ENCODE assay signal across 17 cellular contexts in the genomic region with DNA sequence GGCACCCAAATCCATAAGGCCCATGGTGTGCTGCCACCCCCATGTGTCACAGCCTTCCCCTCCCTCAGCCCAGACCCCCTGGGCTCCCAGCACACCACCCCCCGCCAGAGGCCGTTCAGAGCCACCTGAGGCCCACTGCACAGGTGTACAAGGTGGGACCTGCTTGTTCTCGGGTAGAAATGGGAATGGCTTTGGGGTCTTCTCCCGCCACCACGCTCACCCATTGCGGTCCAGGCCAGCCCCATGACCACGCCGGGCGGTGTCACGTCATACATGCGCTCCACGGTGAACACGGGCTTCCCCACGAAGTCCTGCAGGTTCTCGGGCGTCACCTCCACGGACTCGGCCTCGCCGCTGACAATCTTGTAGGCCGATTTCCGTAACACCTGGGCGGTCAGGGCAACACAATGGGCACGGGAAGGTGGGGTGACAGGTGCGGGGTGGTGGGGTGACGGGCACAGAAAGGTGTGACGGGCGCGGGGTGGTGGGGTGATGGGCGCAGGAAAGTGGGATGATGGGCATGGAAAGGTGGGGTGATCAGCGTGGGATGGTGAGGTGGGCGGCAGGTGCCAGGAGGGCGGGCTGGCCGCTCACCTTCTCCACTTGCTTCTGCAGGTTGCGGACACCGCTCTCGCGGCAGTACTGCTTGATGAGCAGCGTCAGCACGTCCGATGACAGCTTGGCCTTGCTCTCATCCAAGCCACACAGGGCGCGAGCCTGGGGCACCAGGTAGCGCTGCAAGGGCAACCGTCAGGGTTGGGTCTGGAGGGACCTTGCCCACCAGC. TPM values are rescaled to one million over a fixed set of nuclear protein-coding genes. Genes with fewer than 3 reads are reported as not detected.
DNase-seq lines count a peak whose midpoint lies in the region; ATAC-seq, FAIRE-seq and TF ChIP-seq lines count a peak whose summit lies in the region.
"Had no signal": no experiment of that assay in that cellular context is flagged by ENCODE, and none has a peak within 500 bp of the region (broad histone marks: within the 10 kb centered on the region; RNA-seq: fewer than 3 reads in every experiment).

No MANE protein-coding gene starts in this region.

- H4K20me1 ChIP-seq in HepG2 (ENCODE audit: insufficient read depth, low read length), result peaks cover 38% of the 10 kb centered on the region

- H3K4me1 ChIP-seq in HepG2 (ENCODE audit: insufficient read depth, low read length) (peaks cover 14% of the 10 kb centered on the region; the same call in 1 of the 2 replicates), Peyer's patch (peaks cover 0 to 18% (median 10%) of the 10 kb centered on the region in 4 donors)
- H3K4me1 ChIP-seq: foreskin keratinocyte had no signal

- peaks cover 52% of the 10 kb centered on the region for H3K36me3 Mint-ChIP-seq in stimulated activated naive CD8-positive, alpha-beta T cell treated with anti-CD3 and anti-CD28 coated beads, Interleukin-15, Interleukin-2, amounts not matched to agents 100 ng/mL and 50 ng/mL, for 24 hours (ENCODE audit: low read depth)
- H3K36me3 Mint-ChIP-seq in T-helper 17 cell (ENCODE audit: low read depth), result no peaks in the 10 kb centered on the region

- H3K79me2 ChIP-seq in HepG2 (ENCODE audit: insufficient read depth, low read length), result peaks cover 35% of the 10 kb centered on the region

- POLR2A ChIA-PET in HepG2 (lab: Yijun Ruan, JAX), result interaction anchor here (0.7 kb wide), 1 partner anchor 24 kb away, joined by 4 read pairs; no protein-coding TSS in a partner anchor

- H3K27ac ChIP-seq in HepG2 (ENCODE audit: extremely low read length, insufficient read depth, low read length), result no peak overlapping the region
- H3K27ac ChIP-seq in Peyer's patch, result no peak overlapping the region
- H3K27ac ChIP-seq: BLaER1 treated with 17β-estradiol and CSF1 and Interleukin-3, amounts not matched to agents 10 nM and 100 nM; foreskin keratinocyte; thoracic aorta had no signal

- 95% methylated on average over 33 of the region's 45 CpGs for WGBS in HepG2 (ENCODE audit: low lambda C conversion rate)

- TF ChIP-seq CTCF in HepG2 (CRISPR knock-in tag; IDR thresholded peaks at IDR 0.05) (no peak), Peyer's patch (IDR thresholded peaks at IDR 0.05) (no peak)

- H3K4me3 Mint-ChIP-seq in stimulated activated naive CD8-positive, alpha-beta T cell treated with anti-CD3 and anti-CD28 coated beads, Interleukin-15, Interleukin-2, amounts not matched to agents 100 ng/mL and 50 ng/mL, for 24 hours, result peak overlapping the region; percentile 48
- no peak overlapping the region for H3K4me3 Mint-ChIP-seq in T-helper 17 cell

- H3K9me3 ChIP-seq in T-helper 17 cell (ENCODE audit: control insufficient read depth, low read length, poor library complexity, severe bottlenecking) (no peaks in the 10 kb centered on the region), HepG2 (ENCODE audit: low read length) (no peaks in the 10 kb centered on the region), Peyer's patch (no peaks in the 10 kb centered on the region)
- H3K9me3 ChIP-seq: BLaER1 treated with 17β-estradiol and CSF1 and Interleukin-3, amounts not matched to agents 10 nM and 100 nM; thoracic aorta had no signal

- no peaks in the 10 kb centered on the region for H3K27me3 Mint-ChIP-seq in stimulated activated naive CD8-positive, alpha-beta T cell treated with anti-CD3 and anti-CD28 coated beads, Interleukin-15, Interleukin-2, amounts not matched to agents 100 ng/mL and 50 ng/mL, for 24 hours
- no peaks in the 10 kb centered on the region for H3K27me3 Mint-ChIP-seq in T-helper 17 cell
- H3K27me3 Mint-ChIP-seq: naive thymus-derived CD4-positive, alpha-beta T cell had no signal

- no peak for ATAC-seq in stimulated activated naive CD8-positive, alpha-beta T cell treated with anti-CD3 and anti-CD28 coated beads, Interleukin-15, Interleukin-2, amounts not matched to agents 100 U/mL and 50 U/mL, for 24 hours
- ATAC-seq in T-helper 17 cell (no peak), HepG2 (no peak)
- ATAC-seq: foreskin keratinocyte; naive thymus-derived CD4-positive, alpha-beta T cell had no signal

- H3K36me3 ChIP-seq in HepG2 (replicated peaks in 1 of 2; ENCODE audit: control insufficient read depth in 1 of 2, insufficient read depth in 2 of 2, low read length in 2 of 2) (peaks cover 32 to 74% of the 10 kb centered on the region in 2 experiments), Peyer's patch (peaks cover 0 to 70% (median 0%) of the 10 kb centered on the region in 3 donors)

- H3K4me3 ChIP-seq in HepG2 (replicated peaks in 1 of 3; ENCODE audit: insufficient read depth in 1 of 3, low read depth in 2 of 3, low read length in 3 of 3), result no peak overlapping the region
- H3K4me3 ChIP-seq in Peyer's patch, result no peak overlapping the region
- H3K4me3 ChIP-seq: BLaER1 treated with 17β-estradiol and CSF1 and Interleukin-3, amounts not matched to agents 10 nM and 100 nM; thoracic aorta had no signal

- no peak for FAIRE-seq in HepG2 (lab: Jason Lieb, UNC)
- no peak for FAIRE-seq in urothelium cell line (lab: Jason Lieb, UNC)

- H3K9ac ChIP-seq in HepG2 (ENCODE audit: insufficient read depth, low read depth, low read length), result no peak overlapping the region

- intact Hi-C loops in HepG2 (cut with micrococcal nuclease; ENCODE audit: unreplicated experiment), result no loop called here

- no peak for TF ChIP-seq RAD21 in HepG2 (CRISPR knock-in tag; IDR thresholded peaks at IDR 0.05)

- peaks cover 30% of the 10 kb centered on the region for H3K4me1 Mint-ChIP-seq in stimulated activated naive CD8-positive, alpha-beta T cell treated with anti-CD3 and anti-CD28 coated beads, Interleukin-15, Interleukin-2, amounts not matched to agents 100 ng/mL and 50 ng/mL, for 24 hours (ENCODE audit: low read depth)
- H3K4me1 Mint-ChIP-seq in T-helper 17 cell, result peaks cover 29% of the 10 kb centered on the region

- in situ Hi-C loops in HepG2 (cut with HindIII; ENCODE audit: extremely low pct_ligation_motif_present, low pct_unique_long_range_greater_than_20kb), result no loop called here

- TF ChIP-seq EP300 in HepG2 (IDR thresholded peaks at IDR 0.05; ENCODE audit: low read depth in 2 of 2, low read length in 2 of 2), result no peak
- no peak for TF ChIP-seq EP300 in HepG2 (CRISPR knock-in tag; IDR thresholded peaks at IDR 0.05; ENCODE audit: borderline replicate concordance)

- no peak for DNase-seq in stimulated activated naive CD8-positive, alpha-beta T cell treated with anti-CD3 and anti-CD28 coated beads, Interleukin-15, Interleukin-2, amounts not matched to agents 100 U/mL and 50 U/mL, for 24 hours
- DNase-seq in T-helper 17 cell (no peak), HepG2 (ENCODE audit: low spot score) (no peak), NCI-H1436 treated with DMSO at 0.1 percent for 48 hours (lab: John Stamatoyannopoulos, UW) (no peak), Peyer's patch (no peak), urothelium cell line (ENCODE audit: low spot score) (no peak)
- DNase-seq: cerebellar nuclear complex; DMS79 treated with DMSO at 0.1 percent for 48 hours; foreskin keratinocyte; naive thymus-derived CD4-positive, alpha-beta T cell; NCI-H146 had no signal

- no peak overlapping the region for H2AFZ ChIP-seq in HepG2 (ENCODE audit: low read length)

- BruUV-seq in HepG2 (replicated peaks; lab: Mats Ljungman, UMichigan), result no TSS peak

- TF ChIP-seq POLR2A in HepG2 (IDR thresholded peaks at IDR 0.05; ENCODE audit: insufficient read depth in 1 of 2, low read depth in 2 of 2, low read length in 2 of 2), result peak in 1 of 2 experiments; percentile 47; a peak in 3 of 4 replicates
- no peak for TF ChIP-seq POLR2A in Peyer's patch (IDR thresholded peaks at IDR 0.05)

- CTCF ChIA-PET in HepG2 (lab: Yijun Ruan, JAX; ENCODE audit: low intra/inter-chr PET ratio, low total read pairs), result no interaction called here

- H3K4me2 ChIP-seq in HepG2 (ENCODE audit: low read depth, low read length), result no peak overlapping the region
- H3K4me2 ChIP-seq: BLaER1 treated with 17β-estradiol and CSF1 and Interleukin-3, amounts not matched to agents 10 nM and 100 nM had no signal

- H3K27ac Mint-ChIP-seq in stimulated activated naive CD8-positive, alpha-beta T cell treated with anti-CD3 and anti-CD28 coated beads, Interleukin-15, Interleukin-2, amounts not matched to agents 100 ng/mL and 50 ng/mL, for 24 hours, result peak overlapping the region; percentile 68
- H3K27ac Mint-ChIP-seq in T-helper 17 cell, result peak overlapping the region; percentile 61

- H3K27me3 ChIP-seq in HepG2 (ENCODE audit: control insufficient read depth in 1 of 2, insufficient read depth in 2 of 2, low read length in 2 of 2) (no peaks in the 10 kb centered on the region; a peak in 1 of 5 replicates), Peyer's patch (no peaks in the 10 kb centered on the region)
- H3K27me3 ChIP-seq: BLaER1 treated with 17β-estradiol and CSF1 and Interleukin-3, amounts not matched to agents 10 nM and 100 nM; foreskin keratinocyte had no signal

- H3K9me3 Mint-ChIP-seq in stimulated activated naive CD8-positive, alpha-beta T cell treated with anti-CD3 and anti-CD28 coated beads, Interleukin-15, Interleukin-2, amounts not matched to agents 100 ng/mL and 50 ng/mL, for 24 hours, result no peaks in the 10 kb centered on the region

RNA-seq across cellular contexts. Expression of a gene that starts 4.3 kb away (rescaled TPM):
- total RNA-seq in T-helper 17 cell (1,000 to 10,000 TPM in 1 of 2 donors, 100 to 1,000 TPM in 1; 811 to 1,376 TPM), HepG2 (2016; rRNA removed; fragmentation: Illumina TruSeq; extraction: Trizol) (706 and 763 TPM in 2 replicates), Peyer's patch (100 to 1,000 TPM; 170 to 440 (median 262) TPM)
- 1,266 and 1,322 TPM in 2 replicates for total RNA-seq in HepG2 (2016; cell fraction: cytosol; rRNA removed; fragmentation: Illumina TruSeq; extraction: Trizol; ENCODE audit: low read depth)
- 739 and 797 TPM in 2 replicates for total RNA-seq in HepG2 (2016; cell fraction: insoluble cytoplasmic fraction; rRNA removed; fragmentation: Illumina TruSeq; extraction: Trizol)
- 1,622 and 1,758 TPM in 2 replicates for total RNA-seq in HepG2 (2016; cell fraction: membrane; rRNA removed; fragmentation: Illumina TruSeq; extraction: Trizol)
- total RNA-seq in HepG2 (2016; cell fraction: nucleus; rRNA removed; fragmentation: Illumina TruSeq; extraction: Trizol), result 259 and 275 TPM in 2 replicates
- 740 and 962 TPM in 2 replicates for polyA plus RNA-seq in HepG2 (2011; rRNA removed)
- 548 and 718 TPM in 2 replicates for polyA plus RNA-seq in HepG2 (2011; cell fraction: cytosol; rRNA removed)
- 184 and 190 TPM in 2 replicates for polyA plus RNA-seq in HepG2 (2011; cell fraction: nucleus; rRNA removed)
- 1,022 and 1,044 TPM in 2 replicates for polyA plus RNA-seq in HepG2 (2012)
- polyA plus RNA-seq in HepG2 (2016; cell fraction: cytosol; fragmentation: Illumina TruSeq; extraction: Trizol; ENCODE audit: low read depth), result 1,678 and 1,761 TPM in 2 replicates
- 756 and 780 TPM in 2 replicates for polyA plus RNA-seq in HepG2 (2016; cell fraction: insoluble cytoplasmic fraction; fragmentation: Illumina TruSeq; extraction: Trizol; ENCODE audit: low read depth)
- polyA plus RNA-seq in HepG2 (2016; cell fraction: membrane; fragmentation: Illumina TruSeq; extraction: Trizol; ENCODE audit: low read depth), result 1,750 and 1,946 TPM in 2 replicates
- polyA plus RNA-seq in HepG2 (2016; cell fraction: nucleus; fragmentation: Illumina TruSeq; extraction: Trizol; ENCODE audit: insufficient read depth, low read depth), result 539 and 605 TPM in 2 replicates
- 163 and 316 TPM in 2 replicates for polyA minus RNA-seq in HepG2 (2011; rRNA and poly(A)+ RNA removed; ENCODE audit: low replicate concordance)
- polyA minus RNA-seq in HepG2 (2011; cell fraction: cytosol; rRNA and poly(A)+ RNA removed), result 334 and 359 TPM in 2 replicates
- polyA minus RNA-seq in HepG2 (2011; cell fraction: nucleus; rRNA and poly(A)+ RNA removed), result 64.5 and 86.4 TPM in 2 replicates

RNA-seq across cellular contexts. Expression of a gene that starts 13.5 kb away (rescaled TPM):
- total RNA-seq in T-helper 17 cell (1 to 10 TPM; 1.4 to 3.1 TPM), HepG2 (2016; rRNA removed; fragmentation: Illumina TruSeq; extraction: Trizol) (2.8 TPM in 2 replicates), Peyer's patch (10 to 100 TPM in 1 of 4 donors, 1 to 10 TPM in 2, not detected in 1; 4.9 to 17.3 (median 7.2) TPM)
- total RNA-seq in HepG2 (2016; cell fraction: cytosol; rRNA removed; fragmentation: Illumina TruSeq; extraction: Trizol; ENCODE audit: low read depth), result 2.6 and 3.3 TPM in 2 replicates
- 1.6 and 2.1 TPM in 2 replicates for total RNA-seq in HepG2 (2016; cell fraction: insoluble cytoplasmic fraction; rRNA removed; fragmentation: Illumina TruSeq; extraction: Trizol)
- 3.9 and 5.5 TPM in 2 replicates for total RNA-seq in HepG2 (2016; cell fraction: membrane; rRNA removed; fragmentation: Illumina TruSeq; extraction: Trizol)
- total RNA-seq in HepG2 (2016; cell fraction: nucleus; rRNA removed; fragmentation: Illumina TruSeq; extraction: Trizol), result 0.81 and 0.94 TPM in 2 replicates
- 3.9 and 4.6 TPM in 2 replicates for polyA plus RNA-seq in HepG2 (2011; rRNA removed)
- 4.2 and 6.2 TPM in 2 replicates for polyA plus RNA-seq in HepG2 (2011; cell fraction: cytosol; rRNA removed)
- 6.3 and 7.3 TPM in 2 replicates for polyA plus RNA-seq in HepG2 (2011; cell fraction: nucleus; rRNA removed)
- 1.9 and 3.0 TPM in 2 replicates for polyA plus RNA-seq in HepG2 (2012)
- 3.6 and 4.2 TPM in 2 replicates for polyA plus RNA-seq in HepG2 (2016; cell fraction: cytosol; fragmentation: Illumina TruSeq; extraction: Trizol; ENCODE audit: low read depth)
- 2.5 and 3.3 TPM in 2 replicates for polyA plus RNA-seq in HepG2 (2016; cell fraction: insoluble cytoplasmic fraction; fragmentation: Illumina TruSeq; extraction: Trizol; ENCODE audit: low read depth)
- 3.3 and 3.5 TPM in 2 replicates for polyA plus RNA-seq in HepG2 (2016; cell fraction: membrane; fragmentation: Illumina TruSeq; extraction: Trizol; ENCODE audit: low read depth)
- polyA plus RNA-seq in HepG2 (2016; cell fraction: nucleus; fragmentation: Illumina TruSeq; extraction: Trizol; ENCODE audit: insufficient read depth, low read depth), result 3.3 and 3.4 TPM in 2 replicates
- 0.21 and 1.8 TPM in 2 replicates for polyA minus RNA-seq in HepG2 (2011; rRNA and poly(A)+ RNA removed; ENCODE audit: low replicate concordance)
- 1.1 and 3.1 TPM in 2 replicates for polyA minus RNA-seq in HepG2 (2011; cell fraction: cytosol; rRNA and poly(A)+ RNA removed)
- 0.52 and 1.1 TPM in 2 replicates for polyA minus RNA-seq in HepG2 (2011; cell fraction: nucleus; rRNA and poly(A)+ RNA removed)

RNA-seq across cellular contexts. Expression of a gene that starts 14.0 kb away (rescaled TPM):
- 10 to 100 TPM; 26.9 to 27.9 TPM for total RNA-seq in T-helper 17 cell
- total RNA-seq in HepG2 (2016; rRNA removed; fragmentation: Illumina TruSeq; extraction: Trizol), result 35.4 and 37.9 TPM in 2 replicates
- 20.7 and 21.7 TPM in 2 replicates for total RNA-seq in HepG2 (2016; cell fraction: cytosol; rRNA removed; fragmentation: Illumina TruSeq; extraction: Trizol; ENCODE audit: low read depth)
- total RNA-seq in HepG2 (2016; cell fraction: insoluble cytoplasmic fraction; rRNA removed; fragmentation: Illumina TruSeq; extraction: Trizol), result 38.9 and 39.8 TPM in 2 replicates
- 22.9 and 26.0 TPM in 2 replicates for total RNA-seq in HepG2 (2016; cell fraction: membrane; rRNA removed; fragmentation: Illumina TruSeq; extraction: Trizol)
- 18.4 and 19.8 TPM in 2 replicates for total RNA-seq in HepG2 (2016; cell fraction: nucleus; rRNA removed; fragmentation: Illumina TruSeq; extraction: Trizol)
- 28.8 and 40.0 TPM in 2 replicates for polyA plus RNA-seq in HepG2 (2011; rRNA removed)
- polyA plus RNA-seq in HepG2 (2011; cell fraction: cytosol; rRNA removed), result 16.8 and 30.9 TPM in 2 replicates
- 13.2 and 15.1 TPM in 2 replicates for polyA plus RNA-seq in HepG2 (2011; cell fraction: nucleus; rRNA removed)
- 13.1 and 19.3 TPM in 2 replicates for polyA plus RNA-seq in HepG2 (2012)
- polyA plus RNA-seq in HepG2 (2016; cell fraction: cytosol; fragmentation: Illumina TruSeq; extraction: Trizol; ENCODE audit: low read depth), result 20.6 and 24.5 TPM in 2 replicates
- 37.7 and 43.8 TPM in 2 replicates for polyA plus RNA-seq in HepG2 (2016; cell fraction: insoluble cytoplasmic fraction; fragmentation: Illumina TruSeq; extraction: Trizol; ENCODE audit: low read depth)
- polyA plus RNA-seq in HepG2 (2016; cell fraction: membrane; fragmentation: Illumina TruSeq; extraction: Trizol; ENCODE audit: low read depth), result 19.5 and 22.0 TPM in 2 replicates
- polyA plus RNA-seq in HepG2 (2016; cell fraction: nucleus; fragmentation: Illumina TruSeq; extraction: Trizol; ENCODE audit: insufficient read depth, low read depth), result 32.1 and 41.0 TPM in 2 replicates
- polyA minus RNA-seq in HepG2 (2011; rRNA and poly(A)+ RNA removed; ENCODE audit: low replicate concordance), result 14.6 and 22.6 TPM in 2 replicates
- 6.3 and 9.1 TPM in 2 replicates for polyA minus RNA-seq in HepG2 (2011; cell fraction: cytosol; rRNA and poly(A)+ RNA removed)
- polyA minus RNA-seq in HepG2 (2011; cell fraction: nucleus; rRNA and poly(A)+ RNA removed), result 6.0 and 7.5 TPM in 2 replicates
- 10 to 100 TPM; 11.6 to 48.0 (median 40.0) TPM for total RNA-seq in Peyer's patch

RNA-seq across cellular contexts. Expression of a gene that starts 25.6 kb away (rescaled TPM):
- 10 to 100 TPM; 61.0 to 65.2 TPM for total RNA-seq in T-helper 17 cell
- 50.4 and 76.8 TPM in 2 replicates for total RNA-seq in HepG2 (2016; rRNA removed; fragmentation: Illumina TruSeq; extraction: Trizol)
- total RNA-seq in HepG2 (2016; cell fraction: cytosol; rRNA removed; fragmentation: Illumina TruSeq; extraction: Trizol; ENCODE audit: low read depth), result 12.1 and 15.6 TPM in 2 replicates
- 41.9 and 83.8 TPM in 2 replicates for total RNA-seq in HepG2 (2016; cell fraction: insoluble cytoplasmic fraction; rRNA removed; fragmentation: Illumina TruSeq; extraction: Trizol)
- total RNA-seq in HepG2 (2016; cell fraction: membrane; rRNA removed; fragmentation: Illumina TruSeq; extraction: Trizol), result 26.9 and 27.9 TPM in 2 replicates
- 53.2 and 60.3 TPM in 2 replicates for total RNA-seq in HepG2 (2016; cell fraction: nucleus; rRNA removed; fragmentation: Illumina TruSeq; extraction: Trizol)
- polyA plus RNA-seq in HepG2 (2011; rRNA removed), result 59.5 and 69.0 TPM in 2 replicates
- polyA plus RNA-seq in HepG2 (2011; cell fraction: cytosol; rRNA removed), result 54.0 and 91.2 TPM in 2 replicates
- polyA plus RNA-seq in HepG2 (2011; cell fraction: nucleus; rRNA removed), result 270 and 346 TPM in 2 replicates
- 49.0 and 62.8 TPM in 2 replicates for polyA plus RNA-seq in HepG2 (2012)
- polyA plus RNA-seq in HepG2 (2016; cell fraction: cytosol; fragmentation: Illumina TruSeq; extraction: Trizol; ENCODE audit: low read depth), result 7.4 and 9.2 TPM in 2 replicates
- polyA plus RNA-seq in HepG2 (2016; cell fraction: insoluble cytoplasmic fraction; fragmentation: Illumina TruSeq; extraction: Trizol; ENCODE audit: low read depth), result 49.9 and 60.1 TPM in 2 replicates
- polyA plus RNA-seq in HepG2 (2016; cell fraction: membrane; fragmentation: Illumina TruSeq; extraction: Trizol; ENCODE audit: low read depth), result 15.7 and 17.9 TPM in 2 replicates
- 120 and 130 TPM in 2 replicates for polyA plus RNA-seq in HepG2 (2016; cell fraction: nucleus; fragmentation: Illumina TruSeq; extraction: Trizol; ENCODE audit: insufficient read depth, low read depth)
- polyA minus RNA-seq in HepG2 (2011; rRNA and poly(A)+ RNA removed; ENCODE audit: low replicate concordance), result 65.4 and 106 TPM in 2 replicates
- polyA minus RNA-seq in HepG2 (2011; cell fraction: cytosol; rRNA and poly(A)+ RNA removed), result 42.1 and 48.3 TPM in 2 replicates
- 44.8 and 51.0 TPM in 2 replicates for polyA minus RNA-seq in HepG2 (2011; cell fraction: nucleus; rRNA and poly(A)+ RNA removed)
- 10 to 100 TPM; 31.7 to 75.9 (median 47.4) TPM for total RNA-seq in Peyer's patch

RNA-seq across cellular contexts. Expression of a gene that starts 26.1 kb away (rescaled TPM):
- total RNA-seq in T-helper 17 cell (not detected), HepG2 (2016; rRNA removed; fragmentation: Illumina TruSeq; extraction: Trizol) (not detected in 2 replicates), Peyer's patch (not detected)
- total RNA-seq in HepG2 (2016; cell fraction: cytosol; rRNA removed; fragmentation: Illumina TruSeq; extraction: Trizol; ENCODE audit: low read depth), result not detected in 2 replicates
- total RNA-seq in HepG2 (2016; cell fraction: insoluble cytoplasmic fraction; rRNA removed; fragmentation: Illumina TruSeq; extraction: Trizol), result not detected in 2 replicates
- total RNA-seq in HepG2 (2016; cell fraction: membrane; rRNA removed; fragmentation: Illumina TruSeq; extraction: Trizol), result 0.09 TPM in 1 of 2 replicates, not detected in the other
- not detected in 2 replicates for total RNA-seq in HepG2 (2016; cell fraction: nucleus; rRNA removed; fragmentation: Illumina TruSeq; extraction: Trizol)
- 0.04 TPM in 1 of 2 replicates, not detected in the other for polyA plus RNA-seq in HepG2 (2011; rRNA removed)
- polyA plus RNA-seq in HepG2 (2011; cell fraction: cytosol; rRNA removed), result 0.04 TPM in 1 of 2 replicates, not detected in the other
- 0.09 TPM in 1 of 2 replicates, not detected in the other for polyA plus RNA-seq in HepG2 (2011; cell fraction: nucleus; rRNA removed)
- polyA plus RNA-seq in HepG2 (2012), result not detected in 2 replicates
- polyA plus RNA-seq in HepG2 (2016; cell fraction: cytosol; fragmentation: Illumina TruSeq; extraction: Trizol; ENCODE audit: low read depth), result not detected in 2 replicates
- not detected in 2 replicates for polyA plus RNA-seq in HepG2 (2016; cell fraction: insoluble cytoplasmic fraction; fragmentation: Illumina TruSeq; extraction: Trizol; ENCODE audit: low read depth)
- not detected in 2 replicates for polyA plus RNA-seq in HepG2 (2016; cell fraction: membrane; fragmentation: Illumina TruSeq; extraction: Trizol; ENCODE audit: low read depth)
- polyA plus RNA-seq in HepG2 (2016; cell fraction: nucleus; fragmentation: Illumina TruSeq; extraction: Trizol; ENCODE audit: insufficient read depth, low read depth), result not detected in 2 replicates
- polyA minus RNA-seq in HepG2 (2011; rRNA and poly(A)+ RNA removed; ENCODE audit: low replicate concordance), result 0.09 TPM in 1 of 2 replicates, not detected in the other
- polyA minus RNA-seq in HepG2 (2011; cell fraction: cytosol; rRNA and poly(A)+ RNA removed), result not detected in 2 replicates
- polyA minus RNA-seq in HepG2 (2011; cell fraction: nucleus; rRNA and poly(A)+ RNA removed), result not detected in 2 replicates
- total RNA-seq: foreskin keratinocyte, HT-29, liver had no signal
- polyA plus RNA-seq: adipose tissue; foreskin keratinocyte; liver; naive thymus-derived CD4-positive, alpha-beta T cell had no signal
